In the genomic region with DNA sequence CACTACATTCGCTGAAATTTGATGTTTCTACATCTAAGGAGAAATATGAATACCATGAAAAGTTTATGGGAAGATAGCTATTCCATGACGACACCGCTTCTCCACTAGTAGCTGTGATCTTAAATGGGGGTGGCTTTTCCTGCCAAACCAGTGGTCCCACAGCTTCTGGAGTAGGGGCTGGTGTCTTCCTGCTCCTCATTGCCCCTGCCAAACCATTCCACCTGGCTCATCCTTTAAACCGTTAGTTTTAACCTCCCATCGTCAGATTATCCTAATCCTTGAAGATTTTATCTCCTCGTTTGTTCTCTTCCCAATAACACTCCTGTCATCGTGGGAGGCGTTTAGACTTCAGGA, we compare ENCODE assay signal across 8 cellular contexts. TPM values are rescaled to one million over a fixed set of nuclear protein-coding genes. Genes with fewer than 3 reads are reported as not detected.
DNase-seq lines count a peak whose midpoint lies in the region; ATAC-seq and TF ChIP-seq lines count a peak whose summit lies in the region.

No MANE protein-coding gene starts in this region.

- no peak overlapping the region for H2BK20ac ChIP-seq in H9 (ENCODE audit: low read depth, low read length, poor library complexity, severe bottlenecking)

- H2BK120ac ChIP-seq in H9 (ENCODE audit: low read depth, low read length, poor library complexity, severe bottlenecking): no peak overlapping the region

- H3K27me3 ChIP-seq in H9 (ENCODE audit: insufficient read depth, low read length) (no peaks in the 10 kb centered on the region), hepatocyte (no peaks in the 10 kb centered on the region), spleen (replicated peaks in 1 of 7) (no peaks in the 10 kb centered on the region)

- no peak overlapping the region for H3K56ac ChIP-seq in H9 (ENCODE audit: insufficient read length, low read depth, low read length)

- peaks cover 4% of the 10 kb centered on the region for H3K23me2 ChIP-seq in H9 (ENCODE audit: insufficient read length, low read depth, low read length, poor library complexity, severe bottlenecking)

- H2AFZ ChIP-seq in H9 (ENCODE audit: low read length) (no peak overlapping the region), hepatocyte (peak overlapping the region; percentile 96)

- peak overlapping the region; percentile 92 to 99 for H3K4me3 Mint-ChIP-seq in H9
- H3K4me3 Mint-ChIP-seq in WTC11: peak overlapping the region; percentile 98

- H3K79me2 ChIP-seq in H9 (ENCODE audit: insufficient read depth, low read length): no peaks in the 10 kb centered on the region; the same call in 1 of the 2 replicates
- peaks cover 26% of the 10 kb centered on the region for H3K79me2 ChIP-seq in hepatocyte

- H4K5ac ChIP-seq in H9 (ENCODE audit: insufficient read length, low read depth, low read length): no peak overlapping the region

- DNase-seq in H9: no peak
- DNase-seq in WTC11 (ENCODE audit: low spot score): no peak
- DNase-seq in hepatocyte (ENCODE audit: low spot score): no peak
- no peak for DNase-seq in spleen
- DNase-seq in NAMALWA (ENCODE audit: low spot score): no peak
- no peak for DNase-seq in dermis blood vessel endothelial cell
- DNase-seq in DMS153 treated with DMSO at 0.1 percent for 48 hours (lab: John Stamatoyannopoulos, UW; ENCODE audit: unreplicated experiment): no peak

- H3K79me1 ChIP-seq in H9 (ENCODE audit: insufficient read depth, low read depth, low read length, poor library complexity, severe bottlenecking): no peaks in the 10 kb centered on the region

- H3K4me1 ChIP-seq in H9 (ENCODE audit: insufficient read depth, low read length) (no peaks in the 10 kb centered on the region; the same call in 1 of the 2 replicates), hepatocyte (ENCODE audit: insufficient read depth) (peaks cover 10% of the 10 kb centered on the region), spleen (peaks cover 8 to 42% (median 20%) of the 10 kb centered on the region in 6 donors)

- H3K4me2 ChIP-seq in H9 (ENCODE audit: insufficient read depth, insufficient read length, low read length) (peak overlapping the region; percentile 81), hepatocyte (peak overlapping the region; percentile 86)

- no peak overlapping the region for H3K4ac ChIP-seq in H9 (ENCODE audit: low read depth, low read length)

- no peaks in the 10 kb centered on the region for H4K20me1 ChIP-seq in H9 (ENCODE audit: control insufficient read depth, insufficient read depth, insufficient read length)
- no peaks in the 10 kb centered on the region for H4K20me1 ChIP-seq in hepatocyte (ENCODE audit: insufficient read depth, poor library complexity, severe bottlenecking)

- no peak overlapping the region for H2BK5ac ChIP-seq in H9 (ENCODE audit: insufficient read length, low read length)

- H3K18ac ChIP-seq in H9 (ENCODE audit: insufficient read length, low read depth, low read length): no peak overlapping the region

- no peak overlapping the region for H3K14ac ChIP-seq in H9 (ENCODE audit: insufficient read depth, low read length)

- no peak overlapping the region for H4K8ac ChIP-seq in H9 (replicated peaks; ENCODE audit: insufficient read length, low read depth, low read length)

- H3K9ac ChIP-seq in H9 (ENCODE audit: extremely low read depth, insufficient read length, low read length): peak overlapping the region; percentile 46

- no peak overlapping the region for H3K23ac ChIP-seq in H9 (ENCODE audit: insufficient read length, low read depth, low read length)

- H2BK12ac ChIP-seq in H9 (ENCODE audit: insufficient read length, low read depth, low read length): no peak overlapping the region

- ATAC-seq in WTC11 (no peak), HG03139 (IDR thresholded peaks at IDR 0.05; ENCODE audit: unreplicated experiment) (no peak)

- H3K27ac Mint-ChIP-seq in H9 (peak overlapping the region in 1 of 3 experiments; percentile 21; a peak in 1 of 7 replicates), WTC11 (peak overlapping the region; percentile 58)

- peaks cover 10 to 14% of the 10 kb centered on the region in 2 experiments for H3K4me1 Mint-ChIP-seq in H9
- H3K4me1 Mint-ChIP-seq in WTC11: peaks cover 12% of the 10 kb centered on the region

- no peak for TF ChIP-seq POLR2A in spleen (IDR thresholded peaks at IDR 0.05)

- H3K36me3 Mint-ChIP-seq in H9 (ENCODE audit: insufficient read depth in 1 of 3, low read depth in 3 of 3): peaks cover 8 to 14% (median 12%) of the 10 kb centered on the region in 3 experiments
- peaks cover 22% of the 10 kb centered on the region for H3K36me3 Mint-ChIP-seq in WTC11

- no peaks in the 10 kb centered on the region for H3K9me2 ChIP-seq in hepatocyte (replicated peaks; ENCODE audit: insufficient read depth)

- POLR2A ChIA-PET in WTC11 (lab: Charles Lee): no interaction called here

- CTCF ChIA-PET in WTC11 (lab: Charles Lee): interaction anchor here (1.3 kb wide), 1 partner anchor 51 kb away, joined by 4 read pairs; the partner anchor contains the start of gene ZNF221

- H3K9me3 ChIP-seq in H9 (ENCODE audit: control insufficient read depth, low read depth, low read length) (no peaks in the 10 kb centered on the region), hepatocyte (ENCODE audit: low read depth) (peaks cover 3% of the 10 kb centered on the region), spleen (peaks cover 0 to 56% (median 45%) of the 10 kb centered on the region in 8 donors)

- peaks cover 3% of the 10 kb centered on the region; the same call in 1 of the 2 replicates for H3K27me3 Mint-ChIP-seq in H9 (ENCODE audit: low read depth)
- peaks cover 5% of the 10 kb centered on the region; the same call in 1 of the 2 replicates for H3K27me3 Mint-ChIP-seq in WTC11 (ENCODE audit: low read depth)

- H2BK15ac ChIP-seq in H9 (ENCODE audit: low read depth, low read length): no peak overlapping the region

- no peak overlapping the region for H2AK5ac ChIP-seq in H9 (ENCODE audit: insufficient read length, low read length)

- H3K36me3 ChIP-seq in hepatocyte (replicated peaks; ENCODE audit: insufficient read depth, low read depth): no peaks in the 10 kb centered on the region
- H3K36me3 ChIP-seq in spleen: peaks cover 0 to 30% (median 13%) of the 10 kb centered on the region in 6 donors

- WGBS in H9 (ENCODE audit: extremely low coverage, insufficient read length, low lambda C conversion rate): no CpG with 5 or more reads among the region's 8 CpGs
- WGBS in hepatocyte (ENCODE audit: low lambda C conversion rate, missing lambda C conversion rate): 21% methylated on average over 8 of the region's 8 CpGs
- 14 to 20% (median 15%) methylated on average over 8 of the region's 8 CpGs for WGBS in spleen, 5 donors

- TF ChIP-seq CTCF in H9 (conservative IDR thresholded peaks at IDR 0.05): no peak
- TF ChIP-seq CTCF in WTC11 (IDR thresholded peaks at IDR 0.05): no peak
- no peak for TF ChIP-seq CTCF in hepatocyte (IDR thresholded peaks at IDR 0.05; ENCODE audit: poor library complexity)
- no peak for TF ChIP-seq CTCF in spleen (IDR thresholded peaks at IDR 0.05 in 8 of 11, conservative IDR thresholded peaks at IDR 0.05 in 3 of 11)

- H3K27ac ChIP-seq in H9 (ENCODE audit: insufficient read length, low read depth, low read length) (no peak overlapping the region), hepatocyte (peak overlapping the region; percentile 85), spleen (peak overlapping the region; percentile 74 to 92 (median 82))

- H3T11ph ChIP-seq in H9 (ENCODE audit: low read length): no peak overlapping the region

- H4K91ac ChIP-seq in H9 (ENCODE audit: insufficient read length, low read depth, low read length): no peak overlapping the region

- intact Hi-C loops in spleen (cut with DNase I; ENCODE audit: low total_unique reads): loop anchor here (10.0 kb wide), 1 partner anchor 93 kb away; the partner anchor contains the start of gene ZNF224

- H3K4me3 ChIP-seq in hepatocyte: peak overlapping the region; percentile 78
- peak overlapping the region; percentile 62 to 92 (median 84) for H3K4me3 ChIP-seq in spleen

- H3K9me3 Mint-ChIP-seq in H9 (peaks cover 2 to 28% of the 10 kb centered on the region in 2 experiments; a peak in 4 of 5 replicates), WTC11 (peaks cover 37% of the 10 kb centered on the region)

TF ChIP-seq in WTC11, 78 proteins besides CTCF, POLR2A, EP300 and RAD21 (continues in another document):
- TF ChIP-seq ATF1 (CRISPR knock-in tag; IDR thresholded peaks at IDR 0.05) (no peak), E2F5 (CRISPR knock-in tag; IDR thresholded peaks at IDR 0.05) (no peak)

RNA-seq across cellular contexts. Expression of gene ZNF230, which starts 0.6 kb away (rescaled TPM):
- total RNA-seq in H9 (2021) (3.1 and 3.5 TPM in 2 replicates), WTC11 (2021) (2.2 to 4.0 TPM (median 3.5 TPM) in 3 replicates), hepatocyte (4.4 and 5.9 TPM in 2 replicates), spleen (10 to 100 TPM in 2 of 7 donors, 1 to 10 TPM in 5; 7.9 to 15.2 (median 8.9) TPM), dermis blood vessel endothelial cell (2.6 and 3.7 TPM in 2 replicates)
- polyA plus RNA-seq in hepatocyte (3.7 and 4.3 TPM in 2 replicates), spleen (1 to 10 TPM; 2.4 to 3.0 (median 2.7) TPM)

RNA-seq across cellular contexts. Expression of gene ZNF155, which starts 18.2 kb away (rescaled TPM):
- total RNA-seq in H9 (2021) (8.1 and 10.1 TPM in 2 replicates), WTC11 (2021) (6.2 to 10.2 TPM (median 7.1 TPM) in 3 replicates), hepatocyte (5.6 and 7.2 TPM in 2 replicates), spleen (10 to 100 TPM in 5 of 7 donors, 1 to 10 TPM in 2; 9.7 to 18.2 (median 11.8) TPM), dermis blood vessel endothelial cell (6.6 and 9.5 TPM in 2 replicates)
- polyA plus RNA-seq in hepatocyte (3.2 and 5.3 TPM in 2 replicates), spleen (1 to 10 TPM; 5.1 to 6.1 (median 5.3) TPM)

RNA-seq across cellular contexts. Expression of gene ZNF222, which starts 23.0 kb away (rescaled TPM):
- total RNA-seq in H9 (2021) (5.4 and 6.6 TPM in 2 replicates), WTC11 (2021) (3.4 to 4.6 TPM (median 3.5 TPM) in 3 replicates), hepatocyte (5.3 and 6.3 TPM in 2 replicates), spleen (10 to 100 TPM in 1 of 7 donors, 1 to 10 TPM in 6; 4.6 to 12.5 (median 5.8) TPM), dermis blood vessel endothelial cell (4.8 and 7.5 TPM in 2 replicates)
- polyA plus RNA-seq in hepatocyte (1.6 and 1.8 TPM in 2 replicates), spleen (1 to 10 TPM; 3.4 to 4.8 (median 4.0) TPM)

RNA-seq across cellular contexts. Expression of gene ZNF223, which starts 49.6 kb away (rescaled TPM):
- total RNA-seq in H9 (2021): 4.3 and 4.8 TPM in 2 replicates
- 5.0 to 7.2 TPM (median 5.7 TPM) in 3 replicates for total RNA-seq in WTC11 (2021)
- total RNA-seq in hepatocyte: 12.9 and 14.3 TPM in 2 replicates
- 3.6 and 5.8 TPM in 2 replicates for polyA plus RNA-seq in hepatocyte
- total RNA-seq in spleen: 1 to 10 TPM; 3.7 to 9.9 (median 6.3) TPM
- polyA plus RNA-seq in spleen: 1 to 10 TPM; 2.7 to 2.9 (median 2.9) TPM
- total RNA-seq in dermis blood vessel endothelial cell: 6.3 and 8.3 TPM in 2 replicates

RNA-seq across cellular contexts. Expression of gene ZNF221, which starts 51.2 kb away (rescaled TPM):
- total RNA-seq in H9 (2021) (6.4 and 8.0 TPM in 2 replicates), WTC11 (2021) (7.0 to 7.6 TPM (median 7.2 TPM) in 3 replicates), hepatocyte (7.1 and 8.2 TPM in 2 replicates), spleen (1 to 10 TPM; 3.4 to 8.7 (median 6.3) TPM), dermis blood vessel endothelial cell (4.9 and 6.8 TPM in 2 replicates)
- polyA plus RNA-seq in hepatocyte (1.1 and 2.7 TPM in 2 replicates), spleen (under 1 TPM; 0.09 to 0.58 (median 0.29) TPM)
